ENCODE assay signal across 11 cellular contexts in genomic region chr5:177601577-177602457, GRCh38. TPM values are rescaled to one million over a fixed set of nuclear protein-coding genes. Genes with fewer than 3 reads are reported as not detected.
DNase-seq lines count a peak whose midpoint lies in the region; ATAC-seq, FAIRE-seq and TF ChIP-seq lines count a peak whose summit lies in the region.
"Had no signal": no experiment of that assay in that cellular context is flagged by ENCODE, and none has a peak within 500 bp of the region (broad histone marks: within the 10 kb centered on the region; RNA-seq: fewer than 3 reads in every experiment).

No MANE protein-coding gene starts in this region.

- peaks cover 0 to 51% (median 19%) of the 10 kb centered on the region in 11 experiments; a peak in 14 of 22 replicates for H4K20me1 ChIP-seq in BLaER1 treated with 17β-estradiol and CSF1 and Interleukin-3, amounts not matched to agents 10 nM and 100 nM
- no peaks in the 10 kb centered on the region for H4K20me1 ChIP-seq in HCT116 (ENCODE audit: insufficient read depth)

- H3K9me2 ChIP-seq in HCT116 (ENCODE audit: insufficient read depth) = no peaks in the 10 kb centered on the region

- peaks cover 34% of the 10 kb centered on the region for H3K4me1 Mint-ChIP-seq in activated naive CD8-positive, alpha-beta T cell (ENCODE audit: low read depth)

- no peak for TF ChIP-seq POLR2A in HCT116 (IDR thresholded peaks at IDR 0.05; ENCODE audit: borderline replicate concordance, extremely low read depth, insufficient read depth, insufficient read length)

- peak overlapping the region in 5 of 11 experiments; percentile 12 to 95 (median 93); a peak in 5 of 22 replicates for H3K27ac ChIP-seq in BLaER1 treated with 17β-estradiol and CSF1 and Interleukin-3, amounts not matched to agents 10 nM and 100 nM
- no peak overlapping the region for H3K27ac ChIP-seq in HCT116 (ENCODE audit: low read depth, low read length)
- H3K27ac ChIP-seq in kidney (ENCODE audit: low read depth in 2 of 2, low read length in 2 of 2) = no peak overlapping the region

- H3K27me3 ChIP-seq in BLaER1 treated with 17β-estradiol and CSF1 and Interleukin-3, amounts not matched to agents 10 nM and 100 nM = no peaks in the 10 kb centered on the region
- H3K27me3 ChIP-seq in HCT116 (ENCODE audit: insufficient read depth, low read length) = no peaks in the 10 kb centered on the region

- H3K36me3 ChIP-seq in BLaER1 treated with 17β-estradiol and CSF1 and Interleukin-3, amounts not matched to agents 10 nM and 100 nM = peaks cover under 1 to 34% (median 21%) of the 10 kb centered on the region in 11 experiments; a peak in 21 of 22 replicates
- no peaks in the 10 kb centered on the region; a peak in 1 of 4 replicates for H3K36me3 ChIP-seq in HCT116 (ENCODE audit: control insufficient read depth in 1 of 2, insufficient read depth in 2 of 2, low read length in 2 of 2)
- H3K36me3 ChIP-seq in kidney (ENCODE audit: control insufficient read depth in 1 of 2, insufficient read depth in 2 of 2, low read length in 2 of 2) = no peaks in the 10 kb centered on the region

- POLR2A ChIA-PET in HCT116 (lab: Charles Lee) = no interaction called here

- H3K27ac Mint-ChIP-seq in activated naive CD8-positive, alpha-beta T cell = peak overlapping the region; percentile 96

- no peaks in the 10 kb centered on the region for H3K27me3 Mint-ChIP-seq in activated naive CD8-positive, alpha-beta T cell

- no peak for TF ChIP-seq RAD21 in HCT116 (IDR thresholded peaks at IDR 0.05; ENCODE audit: low read depth)

- DNase-seq in HCT116 (ENCODE audit: low read depth, low spot score) (no peak), mesenteric fat pad (ENCODE audit: low spot score) (peak; percentile 59), kidney (no peak)
- DNase-seq in activated effector memory CD4-positive, alpha-beta T cell treated with anti-CD3 and anti-CD28 coated beads, Interleukin-2, amount 50 U/mL, for 16 hours = no peak
- DNase-seq: activated CD4-positive, CD25-positive, alpha-beta regulatory T cell; NCI-H526 treated with DMSO at 0.1 percent for 48 hours had no signal

- ATAC-seq in HCT116 = 0 out of 2 replicates have a peak, but pooled peaks have one; percentile 16
- ATAC-seq in HG03460 (IDR thresholded peaks at IDR 0.05; ENCODE audit: unreplicated experiment) = no peak
- ATAC-seq in GM18519 (IDR thresholded peaks at IDR 0.05; ENCODE audit: low FRiP score, unreplicated experiment) = no peak

- peaks cover 27% of the 10 kb centered on the region for H3K79me2 ChIP-seq in HCT116 (ENCODE audit: insufficient read depth, low read length)

- peak in 2 of 3 experiments; percentile 36 to 47; a peak in 3 of 6 replicates for TF ChIP-seq CTCF in HCT116 (IDR thresholded peaks at IDR 0.05 in 2 of 3, conservative IDR thresholded peaks at IDR 0.05 in 1 of 3; ENCODE audit: borderline replicate concordance in 1 of 3, insufficient read depth in 1 of 3, low read depth in 2 of 3, low read length in 2 of 3)
- TF ChIP-seq CTCF in kidney (IDR thresholded peaks at IDR 0.05; ENCODE audit: borderline replicate concordance, extremely low read depth, insufficient read depth) = no peak

- intact Hi-C loops in HCT116 (cut with micrococcal nuclease) = loop anchor here (2.0 to 5.0 kb wide), 5 partner anchors 41 to 550 kb away; partner anchors contain the start of genes DDX41, NHP2 and PDLIM7
- intact Hi-C loops in kidney (cut with DNase I) = no loop called here

- CTCF ChIA-PET in HCT116 (lab: Charles Lee) = no interaction called here

- peak overlapping the region; percentile 88 to 97 (median 94); a peak in 17 of 22 replicates for H3K9ac ChIP-seq in BLaER1 treated with 17β-estradiol and CSF1 and Interleukin-3, amounts not matched to agents 10 nM and 100 nM
- H3K9ac ChIP-seq in HCT116 (ENCODE audit: low read length) (no peak overlapping the region), kidney (ENCODE audit: low read length in 2 of 2) (peak overlapping the region in 1 of 2 donors; percentile 3)

- BruUV-seq in HCT116 (replicated peaks; lab: Mats Ljungman, UMichigan) = no TSS peak

- no peaks in the 10 kb centered on the region for H3K9me3 Mint-ChIP-seq in activated naive CD8-positive, alpha-beta T cell (ENCODE audit: low read depth)

- H3K4me2 ChIP-seq in BLaER1 treated with 17β-estradiol and CSF1 and Interleukin-3, amounts not matched to agents 10 nM and 100 nM = peak overlapping the region; percentile 82 to 93 (median 91); a peak in 19 of 22 replicates
- peak overlapping the region; percentile 87 for H3K4me2 ChIP-seq in HCT116 (ENCODE audit: low read length)

- H3K4me1 ChIP-seq in BLaER1 treated with 17β-estradiol and CSF1 and Interleukin-3, amounts not matched to agents 10 nM and 100 nM = peaks cover 28 to 40% (median 34%) of the 10 kb centered on the region in 10 experiments
- H3K4me1 ChIP-seq in HCT116 (ENCODE audit: control insufficient read depth in 1 of 2, insufficient read depth in 2 of 2, low read length in 2 of 2) (peaks cover 21 to 42% of the 10 kb centered on the region in 2 experiments), kidney (ENCODE audit: control insufficient read depth in 1 of 2, insufficient read depth in 1 of 2, low read depth in 1 of 2, low read length in 2 of 2) (peaks cover 9 to 12% of the 10 kb centered on the region in 2 donors)

- H3K9me3 ChIP-seq in BLaER1 treated with 17β-estradiol and CSF1 and Interleukin-3, amounts not matched to agents 10 nM and 100 nM (replicated peaks in 1 of 11) = no peaks in the 10 kb centered on the region
- H3K9me3 ChIP-seq in HCT116 (ENCODE audit: control insufficient read depth in 1 of 2, insufficient read depth in 1 of 2, low read depth in 1 of 2, low read length in 2 of 2) (no peaks in the 10 kb centered on the region), kidney (ENCODE audit: control insufficient read depth in 1 of 2, low read length in 2 of 2) (no peaks in the 10 kb centered on the region)

- H3K4me3 ChIP-seq in BLaER1 treated with 17β-estradiol and CSF1 and Interleukin-3, amounts not matched to agents 10 nM and 100 nM = peak overlapping the region in 2 of 10 experiments; percentile 80 to 89; a peak in 3 of 20 replicates
- H3K4me3 ChIP-seq in HCT116 (replicated peaks in 1 of 2; ENCODE audit: low read depth in 1 of 2, low read length in 2 of 2) (peak overlapping the region in 1 of 2 experiments; percentile 88; a peak in 1 of 4 replicates), kidney (ENCODE audit: low read length in 2 of 2) (no peak overlapping the region)

- RAD21 ChIA-PET in HCT116 (lab: Charles Lee; ENCODE audit: low non-redundant PET in 1 of 2, low total read pairs in 2 of 2, uncharacterized antibody in 2 of 2, unreplicated experiment in 2 of 2) = no interaction called here

- peak overlapping the region; percentile 98 for H3K4me3 Mint-ChIP-seq in activated naive CD8-positive, alpha-beta T cell

- FAIRE-seq in kidney (lab: Jason Lieb, UNC) = no peak
- FAIRE-seq: colon had no signal

- no peaks in the 10 kb centered on the region for H3K36me3 Mint-ChIP-seq in activated naive CD8-positive, alpha-beta T cell

- no peak overlapping the region for H2AFZ ChIP-seq in HCT116 (ENCODE audit: low read depth, low read length, poor library complexity, severe bottlenecking)

TF ChIP-seq in HCT116, 20 proteins besides CTCF, POLR2A, EP300 and RAD21 (continues in another document):
- TF ChIP-seq EZH2 (IDR thresholded peaks at IDR 0.05) (no peak), EGR1 (IDR thresholded peaks at IDR 0.05; ENCODE audit: low read depth) (no peak), SP1 (IDR thresholded peaks at IDR 0.05; ENCODE audit: low read depth) (no peak), SIN3A (IDR thresholded peaks at IDR 0.05; ENCODE audit: low read depth) (no peak), POLR2AphosphoS5 (IDR thresholded peaks at IDR 0.05; ENCODE audit: low read depth, low read length) (no peak), ZNF274 (IDR thresholded peaks at IDR 0.05; ENCODE audit: low read depth, low read length) (no peak), CBX3 (IDR thresholded peaks at IDR 0.05; ENCODE audit: low read depth) (no peak), SRF (IDR thresholded peaks at IDR 0.05; ENCODE audit: low read depth) (no peak), ZFX (IDR thresholded peaks at IDR 0.05) (no peak), MAX (IDR thresholded peaks at IDR 0.05) (no peak), EZH2phosphoT487 (IDR thresholded peaks at IDR 0.05; ENCODE audit: borderline replicate concordance) (no peak), YY1 (IDR thresholded peaks at IDR 0.05; ENCODE audit: extremely low read depth, insufficient replicate concordance, low read depth, low read length) (no peak), JUND (IDR thresholded peaks at IDR 0.05) (no peak), TCF7L2 (IDR thresholded peaks at IDR 0.05; ENCODE audit: borderline replicate concordance, extremely low read depth, insufficient read depth, insufficient read length) (no peak)
- TF ChIP-seq, protein P1, sequence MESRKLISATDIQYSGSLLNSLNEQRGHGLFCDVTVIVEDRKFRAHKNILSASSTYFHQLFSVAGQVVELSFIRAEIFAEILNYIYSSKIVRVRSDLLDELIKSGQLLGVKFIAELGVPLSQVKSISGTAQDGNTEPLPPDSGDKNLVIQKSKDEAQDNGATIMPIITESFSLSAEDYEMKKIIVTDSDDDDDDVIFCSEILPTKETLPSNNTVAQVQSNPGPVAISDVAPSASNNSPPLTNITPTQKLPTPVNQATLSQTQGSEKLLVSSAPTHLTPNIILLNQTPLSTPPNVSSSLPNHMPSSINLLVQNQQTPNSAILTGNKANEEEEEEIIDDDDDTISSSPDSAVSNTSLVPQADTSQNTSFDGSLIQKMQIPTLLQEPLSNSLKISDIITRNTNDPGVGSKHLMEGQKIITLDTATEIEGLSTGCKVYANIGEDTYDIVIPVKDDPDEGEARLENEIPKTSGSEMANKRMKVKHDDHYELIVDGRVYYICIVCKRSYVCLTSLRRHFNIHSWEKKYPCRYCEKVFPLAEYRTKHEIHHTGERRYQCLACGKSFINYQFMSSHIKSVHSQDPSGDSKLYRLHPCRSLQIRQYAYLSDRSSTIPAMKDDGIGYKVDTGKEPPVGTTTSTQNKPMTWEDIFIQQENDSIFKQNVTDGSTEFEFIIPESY (IDR thresholded peaks at IDR 0.05; ENCODE audit: extremely low read depth, insufficient replicate concordance, low read length) = no peak

RNA-seq across cellular contexts. Expression of gene B4GALT7, which starts 1.9 kb away (rescaled TPM):
- 25.2 TPM for total RNA-seq in HCT116 (2021; ENCODE audit: unreplicated experiment)
- 20.5 and 22.4 TPM in 2 replicates for polyA plus RNA-seq in HCT116 (2012)
- 28.8 TPM for total RNA-seq in mesenteric fat pad
- 30.7 TPM for total RNA-seq in kidney
- polyA plus RNA-seq in kidney (ENCODE audit: insufficient read depth, low read depth, low replicate concordance) = 42.6 TPM

RNA-seq across cellular contexts. Expression of gene TMED9, which starts 9.8 kb away (rescaled TPM):
- 133 TPM for total RNA-seq in HCT116 (2021; ENCODE audit: unreplicated experiment)
- polyA plus RNA-seq in HCT116 (2012) = 183 and 211 TPM in 2 replicates
- 168 TPM for total RNA-seq in mesenteric fat pad
- total RNA-seq in kidney = 168 TPM
- polyA plus RNA-seq in kidney (ENCODE audit: insufficient read depth, low read depth, low replicate concordance) = 214 TPM

RNA-seq across cellular contexts. Expression of gene FAM193B, which starts 47.5 kb away (rescaled TPM):
- total RNA-seq in HCT116 (2021; ENCODE audit: unreplicated experiment) (54.0 TPM), mesenteric fat pad (63.1 TPM), kidney (77.8 TPM)
- polyA plus RNA-seq in HCT116 (2012) = 51.8 and 53.5 TPM in 2 replicates
- polyA plus RNA-seq in kidney (ENCODE audit: insufficient read depth, low read depth, low replicate concordance) = 61.0 TPM
